Comparison of ENCODE assay signal across 8 cellular contexts in genomic region chr3:135965129-135965505, GRCh38. TPM values are rescaled to one million over a fixed set of nuclear protein-coding genes. Genes with fewer than 3 reads are reported as not detected.
DNase-seq lines count a peak whose midpoint lies in the region; ATAC-seq and TF ChIP-seq lines count a peak whose summit lies in the region.

No MANE protein-coding gene starts in this region.

- DNase-seq in Right ventricle myocardium superior: no peak
- DNase-seq in retina: peak; percentile 85
- DNase-seq in GM20000 (ENCODE audit: low spot score): no peak
- DNase-seq in HuH-7 (ENCODE audit: low spot score): no peak
- no peak for DNase-seq in mesenteric fat pad (ENCODE audit: low spot score)

- TF ChIP-seq CTCF in VCaP (conservative IDR thresholded peaks at IDR 0.05) (no peak), GM20000 (IDR thresholded peaks at IDR 0.05; ENCODE audit: extremely low read depth, missing control alignments) (no peak)

- peak; percentile 6 for ATAC-seq in GM19025 (IDR thresholded peaks at IDR 0.05; ENCODE audit: low read depth, unreplicated experiment)
- ATAC-seq in Right ventricle myocardium superior (ENCODE audit: poor library complexity): peak; percentile 45
- ATAC-seq in GM18520 (IDR thresholded peaks at IDR 0.05; ENCODE audit: unreplicated experiment): no peak

- H3K27ac ChIP-seq in VCaP: peak overlapping the region; percentile 78

- intact Hi-C loops in Right ventricle myocardium superior (cut with DNase I): no loop called here

RNA-seq across cellular contexts. Expression of gene PPP2R3A, which starts 0.4 kb away (rescaled TPM):
- 98.1 TPM for total RNA-seq in Right ventricle myocardium superior
- total RNA-seq in mesenteric fat pad: 7.8 TPM

Comparison
In these comparisons a context has a peak if more than half of its experiments do, and no peak if none do; other contexts are left out.
1. RNA of gene PPP2R3A, which starts 0.4 kb away (total RNA-seq): 98.1 TPM in Right ventricle myocardium superior (single experiment); 7.8 TPM in mesenteric fat pad (single experiment); every median in the first group is over 10 times any median in the second.